Comparison of ENCODE assay signal across 8 cellular contexts in the genomic region with DNA sequence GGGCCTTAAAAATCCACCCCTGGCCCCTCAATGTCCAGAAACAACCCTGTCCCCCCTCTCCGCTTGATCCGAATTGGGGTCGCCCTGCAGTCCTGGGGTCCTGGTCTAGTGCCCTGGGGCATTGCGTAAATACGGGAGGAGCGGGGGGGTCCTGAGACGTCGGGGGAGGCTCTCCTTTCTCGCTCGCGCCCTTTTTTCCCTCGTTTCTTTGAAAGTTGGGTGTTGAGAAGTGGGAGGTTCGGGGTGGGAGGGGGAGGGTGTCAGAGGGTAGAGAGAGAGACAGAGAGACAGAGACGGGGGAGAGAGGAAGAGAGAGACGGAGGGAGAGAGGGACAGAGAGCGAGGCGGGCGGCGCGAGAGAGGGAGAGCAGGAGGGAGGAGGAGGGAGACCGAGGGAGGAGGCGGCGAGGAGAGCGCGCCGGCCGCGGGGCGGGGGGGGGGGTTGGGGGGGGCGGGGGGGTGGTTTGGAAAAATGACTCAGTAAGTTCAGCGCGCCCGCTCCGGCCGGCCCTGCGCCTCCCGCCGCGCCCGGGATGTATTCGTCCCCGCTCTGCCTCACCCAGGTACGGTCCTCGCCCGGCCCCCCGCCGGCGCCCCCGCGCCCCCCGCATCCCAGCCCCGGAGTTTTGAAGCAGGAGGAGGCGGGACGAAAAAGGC. TPM values are rescaled to one million over a fixed set of nuclear protein-coding genes. Genes with fewer than 3 reads are reported as not detected.
DNase-seq lines count a peak whose midpoint lies in the region; ATAC-seq, FAIRE-seq and TF ChIP-seq lines count a peak whose summit lies in the region.

A gene (plus strand): TSS at position 480 of the 657 bp plus-strand sequence. CDS start 54 bp downstream, at position 534.

- H2BK5ac ChIP-seq in mesendoderm (ENCODE audit: low read length): no peak within 1 kb of the TSS

- H3K27ac ChIP-seq in endothelial cell of umbilical vein (ENCODE audit: insufficient read depth, low read depth, low read length) (peak within 1 kb of the TSS; percentile 60), mesendoderm (ENCODE audit: low read depth, low read length) (no peak within 1 kb of the TSS), stomach smooth muscle (ENCODE audit: low read length) (peak within 1 kb of the TSS; percentile 97)

- H2BK15ac ChIP-seq in mesendoderm (replicated peaks; ENCODE audit: low read depth): no peak within 1 kb of the TSS

- peak within 1 kb of the TSS; percentile 41 for H2AFZ ChIP-seq in endothelial cell of umbilical vein (ENCODE audit: low read depth, low read length)

- peak; percentile 89 for FAIRE-seq in endothelial cell of umbilical vein (lab: Jason Lieb, UNC)

- no peaks in the 10 kb centered on the region for H3K9me1 ChIP-seq in endothelial cell of umbilical vein (replicated peaks; ENCODE audit: control insufficient read depth, extremely low read depth, insufficient read depth, low read length)

- no peak within 1 kb of the TSS for H2AK5ac ChIP-seq in mesendoderm (ENCODE audit: low read length)

- H3K79me2 ChIP-seq in endothelial cell of umbilical vein (ENCODE audit: control insufficient read depth, insufficient read depth, low read length): peaks cover 70% of the 10 kb centered on the region
- no peaks in the 10 kb centered on the region for H3K79me2 ChIP-seq in mesendoderm (ENCODE audit: control insufficient read depth, insufficient read depth, low read length)

- no peaks in the 10 kb centered on the region for H4K20me1 ChIP-seq in endothelial cell of umbilical vein (replicated peaks; ENCODE audit: control insufficient read depth, extremely low read depth, insufficient read depth, low read length)

- no CpG with 5 or more reads among the region's 54 CpGs for WGBS in mesendoderm (ENCODE audit: extremely low coverage, insufficient coverage, low lambda C conversion rate)

- H4K8ac ChIP-seq in mesendoderm (ENCODE audit: low read depth, low read length): no peak within 1 kb of the TSS

- no peak within 1 kb of the TSS for H3K23ac ChIP-seq in mesendoderm (ENCODE audit: low read length)

- H3K4ac ChIP-seq in mesendoderm (ENCODE audit: low read depth, low read length): no peak within 1 kb of the TSS

- peak within 1 kb of the TSS; percentile 71 for H3K9ac ChIP-seq in endothelial cell of umbilical vein (replicated peaks; ENCODE audit: extremely low read depth, insufficient read depth, low read length)
- no peak within 1 kb of the TSS for H3K9ac ChIP-seq in mesendoderm (ENCODE audit: low read length)
- peak within 1 kb of the TSS; percentile 87 to 98 for H3K9ac ChIP-seq in stomach smooth muscle (ENCODE audit: low read length in 2 of 2)

- ATAC-seq in GM21786 (IDR thresholded peaks at IDR 0.05; ENCODE audit: unreplicated experiment): no peak
- no peak for ATAC-seq in GM21367 (IDR thresholded peaks at IDR 0.05; ENCODE audit: unreplicated experiment)

- DNase-seq in GM12864 (ENCODE audit: low read depth): no peak
- DNase-seq in NCI-H1105 (lab: John Stamatoyannopoulos, UW): peak; percentile 47
- peak; percentile 52 to 61 for DNase-seq in activated CD4-positive, alpha-beta T cell treated with anti-CD3 and anti-CD28 coated beads, Interleukin-2, amount 50 U/mL, for 48 hours
- peak; percentile 67 for DNase-seq in endothelial cell of umbilical vein (ENCODE audit: low read depth, low spot score)
- peak; percentile 63 for DNase-seq in mesendoderm

- TSS peak; percentile 58 for BruUV-seq in endothelial cell of umbilical vein (replicated peaks; lab: Mats Ljungman, UMichigan)

- H3K36me3 ChIP-seq in endothelial cell of umbilical vein (ENCODE audit: control insufficient read depth in 2 of 2, extremely low read depth in 1 of 2, insufficient read depth in 2 of 2, low read length in 2 of 2) (no peaks in the 10 kb centered on the region), mesendoderm (ENCODE audit: control insufficient read depth, insufficient read depth, low read length) (no peaks in the 10 kb centered on the region), stomach smooth muscle (ENCODE audit: control insufficient read depth in 2 of 2, insufficient read depth in 2 of 2, low read length in 2 of 2) (no peaks in the 10 kb centered on the region)

- H3K18ac ChIP-seq in mesendoderm (ENCODE audit: low read length): no peak within 1 kb of the TSS

- H3K9me3 ChIP-seq in endothelial cell of umbilical vein (replicated peaks; ENCODE audit: control insufficient read depth, insufficient read depth, low read length) (no peaks in the 10 kb centered on the region), stomach smooth muscle (ENCODE audit: control insufficient read depth in 2 of 2, low read length in 2 of 2) (no peaks in the 10 kb centered on the region)

- TF ChIP-seq POLR2A in endothelial cell of umbilical vein (IDR thresholded peaks at IDR 0.05; ENCODE audit: low read depth, low read length): no peak

- H3K4me2 ChIP-seq in endothelial cell of umbilical vein (ENCODE audit: insufficient read depth, low read length): peak within 1 kb of the TSS; percentile 70
- peak within 1 kb of the TSS; percentile 22 for H3K4me2 ChIP-seq in mesendoderm (ENCODE audit: low read length)

- H3K27me3 ChIP-seq in endothelial cell of umbilical vein (ENCODE audit: control insufficient read depth in 2 of 2, insufficient read depth in 2 of 2, low read length in 2 of 2) (no peaks in the 10 kb centered on the region), mesendoderm (ENCODE audit: insufficient read depth, low read length, poor library complexity) (peaks cover 85% of the 10 kb centered on the region), stomach smooth muscle (ENCODE audit: control insufficient read depth in 1 of 2, insufficient read depth in 2 of 2, low read length in 2 of 2) (no peaks in the 10 kb centered on the region)

- peak within 1 kb of the TSS; percentile 67 for H3K56ac ChIP-seq in mesendoderm (ENCODE audit: low read length)

- intact Hi-C loops in endothelial cell of umbilical vein (cut with micrococcal nuclease): loop anchor here (2.0 kb wide), 1 partner anchor 93 kb away; no protein-coding TSS in a partner anchor

- dilution Hi-C loops in endothelial cell of umbilical vein (cut with MboI; ENCODE audit: extremely low pct_ligation_motif_present, low sequenced_read_pairs): no loop called here

- CTCF ChIA-PET in endothelial cell of umbilical vein (lab: Charles Lee): interaction anchor here (1.1 kb wide), 1 partner anchor 64 kb away, joined by 8 read pairs; no protein-coding TSS in a partner anchor

- H3K4me3 ChIP-seq in GM12864 (ENCODE audit: low read depth, low read length) (peak within 1 kb of the TSS; percentile 75), endothelial cell of umbilical vein (replicated peaks in 1 of 3; ENCODE audit: insufficient read depth in 1 of 3, low read depth in 1 of 3, low read length in 3 of 3) (peak within 1 kb of the TSS; percentile 57 to 97 (median 75)), mesendoderm (ENCODE audit: low read length) (no peak within 1 kb of the TSS), stomach smooth muscle (ENCODE audit: low read length in 2 of 2) (peak within 1 kb of the TSS; percentile 83 to 88)

- H4K5ac ChIP-seq in mesendoderm (ENCODE audit: low read length): no peak within 1 kb of the TSS

- peaks cover 26% of the 10 kb centered on the region for H3K4me1 ChIP-seq in endothelial cell of umbilical vein (ENCODE audit: control insufficient read depth, extremely low read depth, insufficient read depth, low read length)
- H3K4me1 ChIP-seq in mesendoderm (ENCODE audit: control insufficient read depth, low read depth, low read length): no peaks in the 10 kb centered on the region
- H3K4me1 ChIP-seq in stomach smooth muscle (ENCODE audit: control insufficient read depth, insufficient read depth, low read length): peaks cover 72% of the 10 kb centered on the region

- TF ChIP-seq CTCF in GM12864 (IDR thresholded peaks at IDR 0.05; ENCODE audit: low read depth, low read length, missing control alignments) (no peak), endothelial cell of umbilical vein (IDR thresholded peaks at IDR 0.05; ENCODE audit: extremely low read depth in 1 of 2, insufficient read depth in 1 of 2, low read depth in 1 of 2, low read length in 2 of 2) (no peak)

- H2BK120ac ChIP-seq in mesendoderm (ENCODE audit: low read depth, low read length): no peak within 1 kb of the TSS

- no peaks in the 10 kb centered on the region for H3K79me1 ChIP-seq in mesendoderm (ENCODE audit: low read length)

- POLR2A ChIA-PET in endothelial cell of umbilical vein (lab: Charles Lee): no interaction called here

TF ChIP-seq in endothelial cell of umbilical vein, 7 proteins besides CTCF, POLR2A, EP300 and RAD21:
- TF ChIP-seq POLR2AphosphoS5 (IDR thresholded peaks at IDR 0.05; ENCODE audit: insufficient read depth, low read depth, low read length) (no peak), EZH2 (IDR thresholded peaks at IDR 0.05; ENCODE audit: borderline replicate concordance, low read depth, low read length, severe bottlenecking) (no peak)

RNA-seq across cellular contexts. Expression of the gene that starts here (rescaled TPM):
- total RNA-seq in endothelial cell of umbilical vein: 131 and 133 TPM in 2 replicates
- 8.5 and 11.4 TPM in 2 replicates for polyA plus RNA-seq in endothelial cell of umbilical vein
- polyA plus RNA-seq in endothelial cell of umbilical vein (2011; cell fraction: cytosol; rRNA removed): 12.8 and 14.1 TPM in 2 replicates
- 21.9 and 24.5 TPM in 2 replicates for polyA plus RNA-seq in endothelial cell of umbilical vein (2011; cell fraction: nucleus; rRNA removed)
- 41.1 and 45.2 TPM in 2 replicates for polyA plus RNA-seq in endothelial cell of umbilical vein (2012)
- polyA minus RNA-seq in endothelial cell of umbilical vein: 16.4 and 18.3 TPM in 2 replicates
- 35.0 TPM for polyA minus RNA-seq in endothelial cell of umbilical vein (2011; cell fraction: cytosol; rRNA and poly(A)+ RNA removed)
- polyA minus RNA-seq in endothelial cell of umbilical vein (2011; cell fraction: nucleus; rRNA and poly(A)+ RNA removed): 14.8 and 32.1 TPM in 2 replicates
- polyA plus RNA-seq in mesendoderm (2013, experiment 1 of 2): 8.8 TPM
- polyA plus RNA-seq in mesendoderm (2013, experiment 2 of 2): 8.8 TPM
